ENCODE assay signal across 8 cellular contexts in the genomic region with DNA sequence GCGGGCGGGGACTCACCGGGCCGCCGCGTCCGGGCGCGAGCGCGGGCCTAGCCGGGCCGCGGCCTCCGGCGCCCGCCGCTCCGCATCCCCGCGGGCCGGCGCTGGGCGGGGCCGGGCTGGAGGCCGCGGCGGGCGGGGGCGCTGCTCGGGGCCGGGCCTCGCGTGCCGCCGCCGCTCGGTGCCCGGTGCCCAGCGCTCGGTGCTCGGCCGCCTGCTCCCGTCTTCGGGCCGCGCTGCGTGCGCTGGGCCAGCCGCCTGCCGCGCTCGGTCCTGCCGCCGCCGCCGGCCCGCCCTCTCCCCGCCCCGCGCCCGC. TPM values are rescaled to one million over a fixed set of nuclear protein-coding genes. Genes with fewer than 3 reads are reported as not detected.
A peak's percentile ranks its signal among the peaks of the same experiment; 100 is the strongest.
DNase-seq lines count a peak whose midpoint lies in the region; TF ChIP-seq lines count a peak whose summit lies in the region.

A gene (minus strand): TSS at position 281 of the 313 bp plus-strand sequence. CDS start 3,105 bp downstream, outside the sequence.

- WGBS in esophagus muscularis mucosa, result no CpG with 5 or more reads among the region's 62 CpGs

- no peaks in the 10 kb centered on the region for H3K36me3 Mint-ChIP-seq in neural crest cell (ENCODE audit: low read depth)

- peaks cover 38% of the 10 kb centered on the region for H3K4me1 Mint-ChIP-seq in neural crest cell

- H3K4me3 Mint-ChIP-seq in neural crest cell, result peak within 1 kb of the TSS; percentile 90

- intact Hi-C loops in T-helper 2 cell treated with Interferon-gamma antibody and Interleukin-4, amounts not matched to agents 100 ng/mL and 5 ng/mL, for 36 hours (cut with micrococcal nuclease), result loop anchor here (5.0 to 10.0 kb wide), 2 partner anchors 229 to 507 kb away; a partner anchor contains a TSS
- intact Hi-C loops in esophagus muscularis mucosa (cut with DNase I), result no loop called here

- H3K9me3 Mint-ChIP-seq in neural crest cell, result no peaks in the 10 kb centered on the region

- CTCF ChIA-PET in RWPE1 (lab: Yijun Ruan, JAX), result interaction anchor here (2.4 kb wide), 1 partner anchor 26 kb away, joined by 10 read pairs; no protein-coding TSS in a partner anchor

- H3K27me3 ChIP-seq in esophagus muscularis mucosa, result no peaks in the 10 kb centered on the region

- TF ChIP-seq CTCF in RWPE1 (conservative IDR thresholded peaks at IDR 0.05; ENCODE audit: low read depth), result no peak
- TF ChIP-seq CTCF in esophagus muscularis mucosa (IDR thresholded peaks at IDR 0.05), result no peak
- no peak for TF ChIP-seq CTCF in neural crest cell (conservative IDR thresholded peaks at IDR 0.05)

- peaks cover 57 to 90% (median 70%) of the 10 kb centered on the region in 4 donors for H3K4me1 ChIP-seq in esophagus muscularis mucosa

- POLR2A ChIA-PET in RWPE1 (lab: Yijun Ruan, JAX; ENCODE audit: low non-redundant PET), result interaction anchor here (0.8 kb wide), 1 partner anchor 35 kb away, joined by 4 read pairs; no protein-coding TSS in a partner anchor

- peak within 1 kb of the TSS; percentile 84 for H3K27ac ChIP-seq in RWPE1
- H3K27ac ChIP-seq in esophagus muscularis mucosa (replicated peaks in 1 of 4), result peak within 1 kb of the TSS; percentile 84 to 97 (median 93)

- no peak within 1 kb of the TSS for H3K27ac Mint-ChIP-seq in neural crest cell (ENCODE audit: unreplicated experiment)

- H3K27me3 Mint-ChIP-seq in neural crest cell (ENCODE audit: low read depth), result peaks cover 40% of the 10 kb centered on the region

- TF ChIP-seq POLR2A in esophagus muscularis mucosa (IDR thresholded peaks at IDR 0.05; ENCODE audit: low read depth), result no peak

- TF ChIP-seq EP300 in esophagus muscularis mucosa (IDR thresholded peaks at IDR 0.05), result no peak

- H3K36me3 ChIP-seq in esophagus muscularis mucosa, result peaks cover 6 to 22% (median 19%) of the 10 kb centered on the region in 4 donors

- no peaks in the 10 kb centered on the region for H3K9me3 ChIP-seq in esophagus muscularis mucosa

- DNase-seq in T-helper 2 cell (no peak), RWPE1 (ENCODE audit: low spot score) (no peak), esophagus muscularis mucosa (ENCODE audit: extremely low spot score) (no peak), neural crest cell (ENCODE audit: low read depth, low spot score) (no peak), COLO829 (ENCODE audit: low spot score) (no peak), NCI-H146 treated with DMSO at 0.1 percent for 48 hours (lab: John Stamatoyannopoulos, UW; ENCODE audit: unreplicated experiment) (no peak), NCI-H82 (lab: John Stamatoyannopoulos, UW) (no peak)

- peak within 1 kb of the TSS; percentile 84 to 95 (median 92) for H3K4me3 ChIP-seq in esophagus muscularis mucosa

RNA-seq across cellular contexts. Expression of the gene that starts here (rescaled TPM):
- total RNA-seq in T-helper 2 cell treated with Interferon-gamma antibody and Interleukin-4, amounts not matched to agents 100 ng/mL and 5 ng/mL, for 36 hours, result 141 and 147 TPM in 2 replicates
- total RNA-seq in esophagus muscularis mucosa (100 to 1,000 TPM; 162 to 267 (median 187) TPM), neural crest cell (179 and 191 TPM in 2 replicates)
